ENCODE assay signal across 1 cellular context in genomic region chr2:218568190-218569037, GRCh38.
TF ChIP-seq lines count a peak whose summit lies in the region.

TSS of gene CNOT9 (plus strand) at chr2:218568839. CDS start at chr2:218568955, 116 bp downstream.
TSS of gene USP37 (minus strand) at chr2:218568351. CDS start at chr2:218558653, 9,698 bp downstream.

TF ChIP-seq in HepG2, 621 proteins besides CTCF, POLR2A, EP300 and RAD21 (continued from another document and continues in another):
- TF ChIP-seq THRA (CRISPR knock-in tag; IDR thresholded peaks at IDR 0.05; ENCODE audit: borderline replicate concordance) (no peak; the same call in none of the 2 replicates), ZNF660 (CRISPR knock-in tag; IDR thresholded peaks at IDR 0.05; ENCODE audit: borderline replicate concordance, low read depth) (peak; percentile 89; the same call in 1 of the 2 replicates), RFX5 (IDR thresholded peaks at IDR 0.05; ENCODE audit: low read depth, low read length) (no peak), ZNF234 (CRISPR knock-in tag; conservative IDR thresholded peaks at IDR 0.05) (0 out of 2 replicates have a peak, but pooled peaks have one; percentile 89), NR0B2 (CRISPR knock-in tag; IDR thresholded peaks at IDR 0.05) (peak; percentile 99), NRL (CRISPR knock-in tag; IDR thresholded peaks at IDR 0.05; ENCODE audit: borderline replicate concordance) (peak; percentile 86), TBP (CRISPR knock-in tag; IDR thresholded peaks at IDR 0.05) (peak; percentile 70; the same call in 1 of the 2 replicates), ZUFSP (CRISPR knock-in tag; IDR thresholded peaks at IDR 0.05; ENCODE audit: borderline replicate concordance) (no peak), POLR2G (IDR thresholded peaks at IDR 0.05; ENCODE audit: low read depth, low read length) (peak; percentile 92), ZNF883 (CRISPR knock-in tag; IDR thresholded peaks at IDR 0.05; ENCODE audit: not compliant biosample characterization) (peak; percentile 97), HNRNPL (IDR thresholded peaks at IDR 0.05; ENCODE audit: low read depth, low read length) (peak; percentile 79; the same call in 1 of the 2 replicates), MBD4 (IDR thresholded peaks at IDR 0.05; ENCODE audit: borderline replicate concordance, low read length) (no peak), ZNF569 (CRISPR knock-in tag; IDR thresholded peaks at IDR 0.05; ENCODE audit: borderline replicate concordance) (peak; percentile 96; the same call in 1 of the 2 replicates), ZNF512B (CRISPR knock-in tag; IDR thresholded peaks at IDR 0.05; ENCODE audit: borderline replicate concordance) (no peak), IRF9 (CRISPR knock-in tag; IDR thresholded peaks at IDR 0.05; ENCODE audit: borderline replicate concordance) (peak; percentile 99), SIN3A (IDR thresholded peaks at IDR 0.05; ENCODE audit: borderline replicate concordance, low read depth, low read length) (peak; percentile 92), NFYB (CRISPR knock-in tag; IDR thresholded peaks at IDR 0.05) (peak; percentile 49), ZNF460 (CRISPR knock-in tag; IDR thresholded peaks at IDR 0.05; ENCODE audit: borderline replicate concordance) (no peak), HCFC1 (IDR thresholded peaks at IDR 0.05; ENCODE audit: low read depth, low read length) (peak; percentile 41), HNRNPK (IDR thresholded peaks at IDR 0.05; ENCODE audit: low read depth, low read length, poor library complexity, severe bottlenecking) (peak; percentile 79), GFI1 (CRISPR knock-in tag; IDR thresholded peaks at IDR 0.05; ENCODE audit: borderline replicate concordance) (peak; percentile 91), STAT6 (CRISPR knock-in tag; IDR thresholded peaks at IDR 0.05; ENCODE audit: borderline replicate concordance) (peak; percentile 90; the same call in 1 of the 2 replicates), NFKB2 (CRISPR knock-in tag; IDR thresholded peaks at IDR 0.05; ENCODE audit: borderline replicate concordance) (peak; percentile 96), ZNF550 (CRISPR knock-in tag; IDR thresholded peaks at IDR 0.05; ENCODE audit: borderline replicate concordance) (no peak), ISL2 (CRISPR knock-in tag; IDR thresholded peaks at IDR 0.05) (peak; percentile 35; the same call in 1 of the 2 replicates), LBX2 (CRISPR knock-in tag; IDR thresholded peaks at IDR 0.05; ENCODE audit: borderline replicate concordance) (peak; percentile 86; the same call in 1 of the 2 replicates), ZNF557 (CRISPR knock-in tag; IDR thresholded peaks at IDR 0.05) (peak; percentile 94; the same call in 1 of the 2 replicates), ZNF710 (CRISPR knock-in tag; IDR thresholded peaks at IDR 0.05; ENCODE audit: borderline replicate concordance) (peak; percentile 91; the same call in 1 of the 2 replicates), ZNF547 (CRISPR knock-in tag; IDR thresholded peaks at IDR 0.05) (peak; percentile 96), MTERF4 (CRISPR knock-in tag; IDR thresholded peaks at IDR 0.05) (peak; percentile 89), ZSCAN22 (CRISPR knock-in tag; IDR thresholded peaks at IDR 0.05) (peak; percentile 91), SAP130 (CRISPR knock-in tag; IDR thresholded peaks at IDR 0.05; ENCODE audit: low read depth) (peak; percentile 74), CREBL2 (CRISPR knock-in tag; IDR thresholded peaks at IDR 0.05; ENCODE audit: borderline replicate concordance) (peak; percentile 98), U2AF2 (IDR thresholded peaks at IDR 0.05; ENCODE audit: low read depth, low read length) (no peak; the same call in 1 of the 2 replicates), DDIT3 (CRISPR knock-in tag; IDR thresholded peaks at IDR 0.05) (peak; percentile 62; the same call in 1 of the 2 replicates), HNF1B (CRISPR knock-in tag; IDR thresholded peaks at IDR 0.05) (peak; percentile 99), KLF6 (CRISPR knock-in tag; IDR thresholded peaks at IDR 0.05) (peak; percentile 80; the same call in 1 of the 2 replicates), ZNF280B (CRISPR knock-in tag; IDR thresholded peaks at IDR 0.05; ENCODE audit: borderline replicate concordance) (peak; percentile 75), CCDC6 (CRISPR knock-in tag; IDR thresholded peaks at IDR 0.05) (peak; percentile 99; the same call in 1 of the 2 replicates), ZNF136 (CRISPR knock-in tag; IDR thresholded peaks at IDR 0.05; ENCODE audit: low read depth) (peak; percentile 99), ZNF563 (CRISPR knock-in tag; IDR thresholded peaks at IDR 0.05) (peak; percentile 98), BCL6 (CRISPR knock-in tag; IDR thresholded peaks at IDR 0.05) (peak; percentile 14), TARDBP (CRISPR knock-in tag; IDR thresholded peaks at IDR 0.05) (peak; percentile 82), MEIS2 (CRISPR knock-in tag; IDR thresholded peaks at IDR 0.05) (peak; percentile 46)
